8 cellular contexts compared by ENCODE assay signal in genomic region chr5:95959964-95960801, GRCh38. TPM values are rescaled to one million over a fixed set of nuclear protein-coding genes. Genes with fewer than 3 reads are reported as not detected.
DNase-seq lines count a peak whose midpoint lies in the region; ATAC-seq, FAIRE-seq and TF ChIP-seq lines count a peak whose summit lies in the region.

No MANE protein-coding gene starts in this region.

- H3K27me3 ChIP-seq in K562 (ENCODE audit: control insufficient read depth in 2 of 2, insufficient read depth in 2 of 2, low read length in 2 of 2) (no peaks in the 10 kb centered on the region), iPS-20b (ENCODE audit: insufficient read depth, low read length) (peaks cover 21% of the 10 kb centered on the region), skeletal muscle tissue (ENCODE audit: control insufficient read depth in 3 of 3, insufficient read depth in 3 of 3, low read length in 3 of 3) (no peaks in the 10 kb centered on the region)

- 15% methylated on average over 35 of the region's 35 CpGs for WGBS in K562 (ENCODE audit: insufficient coverage, low coverage, missing lambda C conversion rate)

- in situ Hi-C loops in K562 (cut with MboI), result no loop called here

- no peak for TF ChIP-seq EP300 in K562 (IDR thresholded peaks at IDR 0.05; ENCODE audit: low read length)

- H3K27ac ChIP-seq in K562 (ENCODE audit: extremely low read depth, low read depth, low read length) (peak overlapping the region; percentile 87), iPS-20b (ENCODE audit: low read length) (no peak overlapping the region), skeletal muscle tissue (ENCODE audit: low read depth, low read length) (peak overlapping the region; percentile 94)

- TF ChIP-seq CTCF in K562 (IDR thresholded peaks at IDR 0.05 in 2 of 3, conservative IDR thresholded peaks at IDR 0.05 in 1 of 3; ENCODE audit: insufficient read depth in 2 of 3, low read depth in 1 of 3, low read length in 3 of 3), result no peak

- H3K79me2 ChIP-seq in K562 (ENCODE audit: control insufficient read depth, insufficient read depth, low read length), result peaks cover 60% of the 10 kb centered on the region

- peak overlapping the region; percentile 84 for H3K4me2 ChIP-seq in K562 (ENCODE audit: insufficient read depth, low read length)

- CTCF ChIA-PET in K562 (lab: Yijun Ruan, JAX; ENCODE audit: low intra/inter-chr PET ratio), result interaction anchor here (0.7 to 1.6 kb wide), 2 partner anchors 49 to 68 kb away, joined by 3 to 4 read pairs; no protein-coding TSS in a partner anchor

- DNase-seq in EH (ENCODE audit: low read depth) (peak; percentile 56), NAMALWA (ENCODE audit: low spot score) (peak; percentile 10), K562 (ENCODE audit: extremely low read depth in 1 of 4, low spot score in 3 of 4) (no peak)

- TSS peak; percentile 42 for BruUV-seq in K562 (replicated peaks; lab: Mats Ljungman, UMichigan)

- H3K4me1 ChIP-seq in K562 (replicated peaks in 1 of 2; ENCODE audit: control insufficient read depth in 2 of 2, insufficient read depth in 2 of 2, low read length in 2 of 2) (peaks cover 31 to 50% of the 10 kb centered on the region in 2 experiments; a peak in 4 of 5 replicates), iPS-20b (ENCODE audit: insufficient read depth, low read length) (peaks cover 52% of the 10 kb centered on the region), skeletal muscle tissue (ENCODE audit: control insufficient read depth in 3 of 3, insufficient read depth in 3 of 3, low read length in 3 of 3) (peaks cover 16 to 43% (median 26%) of the 10 kb centered on the region in 3 donors)

- no peaks in the 10 kb centered on the region for H3K9me3 ChIP-seq in K562 (replicated peaks; ENCODE audit: control insufficient read depth, insufficient read depth, low read depth, low read length)
- no peaks in the 10 kb centered on the region for H3K9me3 ChIP-seq in iPS-20b (ENCODE audit: insufficient read depth, low read depth, low read length)
- H3K9me3 ChIP-seq in skeletal muscle tissue (ENCODE audit: control insufficient read depth in 3 of 3, low read length in 3 of 3), result no peaks in the 10 kb centered on the region

- H3K36me3 ChIP-seq in K562 (ENCODE audit: control insufficient read depth, insufficient read depth, low read length) (no peaks in the 10 kb centered on the region), iPS-20b (ENCODE audit: insufficient read depth, low read depth, low read length) (no peaks in the 10 kb centered on the region), skeletal muscle tissue (ENCODE audit: control insufficient read depth in 3 of 3, insufficient read depth in 3 of 3, low read length in 3 of 3) (no peaks in the 10 kb centered on the region)

- TF ChIP-seq RAD21 in K562 (CRISPR knock-in tag; conservative IDR thresholded peaks at IDR 0.05 in 1 of 2, IDR thresholded peaks at IDR 0.05 in 1 of 2), result no peak

- no peaks in the 10 kb centered on the region for H3K9me1 ChIP-seq in K562 (ENCODE audit: control insufficient read depth, insufficient read depth, low read length)

- peak overlapping the region; percentile 83 to 96 for H3K9ac ChIP-seq in K562 (ENCODE audit: insufficient read depth in 1 of 2, low read depth in 2 of 2, low read length in 2 of 2)
- H3K9ac ChIP-seq in iPS-20b (ENCODE audit: low read depth, low read length), result peak overlapping the region; percentile 85
- peak overlapping the region; percentile 88 to 92 (median 91) for H3K9ac ChIP-seq in skeletal muscle tissue (ENCODE audit: low read depth in 1 of 3, low read length in 3 of 3)

- peak; percentile 7 for ATAC-seq in K562
- ATAC-seq in GM18868 (IDR thresholded peaks at IDR 0.05; ENCODE audit: unreplicated experiment), result no peak
- ATAC-seq in HG02884 (IDR thresholded peaks at IDR 0.05; ENCODE audit: unreplicated experiment), result no peak
- ATAC-seq in HG02763 (IDR thresholded peaks at IDR 0.05; ENCODE audit: unreplicated experiment), result no peak

- POLR2A ChIA-PET in K562 (lab: Yijun Ruan, JAX), result interaction anchor here (0.6 to 2.5 kb wide), 8 partner anchors 9 to 216 kb away, joined by 3 to 16 read pairs (median 4); no protein-coding TSS in a partner anchor

- peak overlapping the region; percentile 81 for H3K4me3 ChIP-seq in K562
- H3K4me3 ChIP-seq in iPS-20b (ENCODE audit: low read length), result peak overlapping the region; percentile 89
- peak overlapping the region; percentile 87 to 96 (median 93) for H3K4me3 ChIP-seq in skeletal muscle tissue (ENCODE audit: low read length in 3 of 3)

- no peak for TF ChIP-seq POLR2A in K562 (conservative IDR thresholded peaks at IDR 0.05)

- H4K20me1 ChIP-seq in K562 (replicated peaks; ENCODE audit: control insufficient read depth, insufficient read depth, low read length), result peaks cover 14% of the 10 kb centered on the region

- no peak for FAIRE-seq in K562 (lab: Jason Lieb, UNC)

- intact Hi-C loops in K562 (cut with micrococcal nuclease), result loop anchor here (2.0 to 5.0 kb wide), 5 partner anchors 25 to 377 kb away; no protein-coding TSS in a partner anchor

- H2AFZ ChIP-seq in K562 (ENCODE audit: low read depth, low read length), result peak overlapping the region; percentile 92

TF ChIP-seq in K562, 482 proteins besides CTCF, POLR2A, EP300 and RAD21 (continues in another document):
- TF ChIP-seq MLX (CRISPR knock-in tag; conservative IDR thresholded peaks at IDR 0.05), result no peak
- TF ChIP-seq MITF (IDR thresholded peaks at IDR 0.05), result no peak
- peak; percentile 0 for TF ChIP-seq CHD1 (IDR thresholded peaks at IDR 0.05; ENCODE audit: low read length)
- TF ChIP-seq ZBTB1 (CRISPR knock-in tag; IDR thresholded peaks at IDR 0.05; ENCODE audit: borderline replicate concordance, low read depth), result no peak
- no peak for TF ChIP-seq SAP30 (IDR thresholded peaks at IDR 0.05; ENCODE audit: borderline replicate concordance, insufficient read depth, low read depth, low read length, poor library complexity, severe bottlenecking)
- 0 out of 2 replicates have a peak, but pooled peaks have one; percentile 12 for TF ChIP-seq TOE1 (IDR thresholded peaks at IDR 0.05; ENCODE audit: borderline replicate concordance)
- no peak for TF ChIP-seq TOE1 (CRISPR knock-in tag; IDR thresholded peaks at IDR 0.05; ENCODE audit: borderline replicate concordance, low read depth)
- no peak for TF ChIP-seq HMBOX1 (IDR thresholded peaks at IDR 0.05)
- TF ChIP-seq ELK3 (CRISPR knock-in tag; IDR thresholded peaks at IDR 0.05), result no peak
- no peak for TF ChIP-seq SNIP1 (IDR thresholded peaks at IDR 0.05; ENCODE audit: low read depth)

RNA-seq across cellular contexts. Expression of gene ELL2, which starts 1.5 kb away (rescaled TPM):
- total RNA-seq in K562 (2011; cell fraction: chromatin; rRNA removed; ENCODE audit: low replicate concordance), result 31.2 and 65.3 TPM in 2 replicates
- total RNA-seq in K562 (2011; cell fraction: nucleolus; rRNA removed), result 11.2 and 15.0 TPM in 2 replicates
- total RNA-seq in K562 (2011; cell fraction: nucleoplasm; rRNA removed), result 29.9 and 45.8 TPM in 2 replicates
- total RNA-seq in K562 (2014; rRNA removed) (14.0 and 18.3 TPM in 2 replicates), K562 (2014; rRNA removed; fragmentation: Illumina TruSeq; extraction: Trizol) (14.7 and 17.1 TPM in 2 replicates), K562 (2015; rRNA removed; fragmentation: Illumina TruSeq; extraction: Trizol) (10.1 and 12.5 TPM in 2 replicates), K562 (2021) (16.2 and 23.1 TPM in 2 replicates), skeletal muscle tissue (5.7 TPM)
- polyA plus RNA-seq in K562 (2011; rRNA removed) (11.1 and 16.3 TPM in 2 replicates), K562 (2014; fragmentation: Illumina TruSeq; extraction: Trizol) (11.4 and 14.5 TPM in 2 replicates), K562 (2014; fragmentation: Nextera tagmentation; extraction: Ambion mirVana) (1 to 10 TPM; 4.3 to 6.8 TPM), K562 (2014; rRNA removed) (9.0 and 14.6 TPM in 2 replicates)
- polyA plus RNA-seq in K562 (2011; cell fraction: cytosol; rRNA removed), result 4.0 and 4.7 TPM in 2 replicates
- 13.8 and 14.7 TPM in 2 replicates for polyA plus RNA-seq in K562 (2011; cell fraction: nucleus; rRNA removed)
- polyA plus RNA-seq in K562 (2012), result 8.3 and 11.9 TPM in 2 replicates
- 21.9 and 28.0 TPM in 2 replicates for polyA minus RNA-seq in K562 (2011; rRNA and poly(A)+ RNA removed)
- 4.8 and 11.7 TPM in 2 replicates for polyA minus RNA-seq in K562 (2011; cell fraction: cytosol; rRNA and poly(A)+ RNA removed)
- polyA minus RNA-seq in K562 (2011; cell fraction: nucleus; rRNA and poly(A)+ RNA removed), result 21.4 and 33.0 TPM in 2 replicates

Comparison
In these comparisons a context has a peak if more than half of its experiments do, and no peak if none do; other contexts are left out.
1. DNase-seq: peak in EH (single experiment) and NAMALWA (single experiment); none in K562 (0 of 4).
2. Peak in every context shown above with its lines, with median percentiles within 50 percentile points of each other: H3K4me3 ChIP-seq and H3K9ac ChIP-seq.